ENCODE assay signal across 6 cellular contexts in the genomic region with DNA sequence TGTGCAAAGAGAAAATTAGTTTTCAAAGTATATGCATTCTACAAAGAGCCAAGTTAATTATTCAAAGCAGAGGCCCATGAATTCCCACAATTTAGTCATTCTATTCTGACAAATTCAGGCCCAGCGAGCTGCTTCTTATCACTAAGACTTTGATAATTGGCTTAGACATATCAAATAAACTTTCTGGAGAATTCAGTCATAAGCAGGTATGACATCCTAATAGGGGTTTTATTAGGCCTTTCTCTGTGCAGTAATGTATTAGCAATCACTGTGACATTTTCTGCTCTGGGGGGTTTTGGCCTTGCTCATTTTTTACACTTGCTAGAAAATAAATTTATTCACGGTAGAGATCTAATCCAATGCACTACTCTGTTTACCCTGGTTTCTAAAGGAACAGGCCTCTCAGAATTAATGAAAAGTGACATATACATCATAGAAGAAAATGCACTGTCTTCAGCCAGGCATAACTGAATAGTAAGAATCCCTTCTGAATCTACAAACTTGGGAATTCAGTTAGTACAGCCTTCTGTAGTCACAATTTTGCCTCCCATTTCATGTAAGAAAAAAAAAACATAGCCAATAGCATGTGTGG.
"Had no signal": no experiment of that assay in that cellular context is flagged by ENCODE, and none has a peak within 500 bp of the region (broad histone marks: within the 10 kb centered on the region; RNA-seq: fewer than 3 reads in every experiment).

No MANE protein-coding gene starts in this region.

- H3K27ac ChIP-seq: GM23248, HL-60 had no signal

- H3K4me3 ChIP-seq: GM23248, HAP-1 had no signal

- H3K9ac ChIP-seq: GM23248 had no signal

- DNase-seq: GM23248, GOT3, H7, HFFc6 had no signal

- H3K4me1 ChIP-seq: HAP-1 had no signal

- H2AFZ ChIP-seq: GM23248 had no signal

- H3K36me3 ChIP-seq: HAP-1 had no signal
